Comparison of ENCODE assay signal across 1 cellular context in the genomic region with DNA sequence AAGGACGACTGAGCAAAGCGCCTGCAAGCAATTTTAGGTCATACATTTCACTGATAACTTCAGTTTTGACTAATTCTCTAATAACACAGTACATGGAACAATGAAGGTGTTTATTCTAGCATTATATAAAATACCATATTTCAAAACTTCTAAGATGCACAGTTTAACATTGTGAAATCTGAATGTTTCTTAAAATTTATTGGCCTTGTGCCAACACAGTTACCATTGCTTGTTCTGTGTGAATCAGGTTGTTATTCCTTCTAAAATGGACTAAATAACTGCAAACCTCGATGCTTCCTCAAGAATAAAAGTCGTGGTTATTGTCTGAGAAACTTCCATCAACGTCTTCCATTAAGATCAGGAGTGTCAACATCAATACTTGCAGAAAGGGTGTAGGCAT.
TF ChIP-seq lines count a peak whose summit lies in the region.

No MANE protein-coding gene starts in this region.

TF ChIP-seq in K562, 482 proteins besides CTCF, POLR2A, EP300 and RAD21:
- TF ChIP-seq CBX2 (IDR thresholded peaks at IDR 0.05; ENCODE audit: insufficient read depth, low read length, poor library complexity, severe bottlenecking): no peak
- TF ChIP-seq NFATC3 (IDR thresholded peaks at IDR 0.05): no peak
- TF ChIP-seq KLF10 (CRISPR knock-in tag; IDR thresholded peaks at IDR 0.05): no peak
- no peak for TF ChIP-seq CBX8 (IDR thresholded peaks at IDR 0.05; ENCODE audit: borderline replicate concordance, extremely low read depth, low read depth, low read length, poor library complexity, severe bottlenecking)
- TF ChIP-seq, protein P1, sequence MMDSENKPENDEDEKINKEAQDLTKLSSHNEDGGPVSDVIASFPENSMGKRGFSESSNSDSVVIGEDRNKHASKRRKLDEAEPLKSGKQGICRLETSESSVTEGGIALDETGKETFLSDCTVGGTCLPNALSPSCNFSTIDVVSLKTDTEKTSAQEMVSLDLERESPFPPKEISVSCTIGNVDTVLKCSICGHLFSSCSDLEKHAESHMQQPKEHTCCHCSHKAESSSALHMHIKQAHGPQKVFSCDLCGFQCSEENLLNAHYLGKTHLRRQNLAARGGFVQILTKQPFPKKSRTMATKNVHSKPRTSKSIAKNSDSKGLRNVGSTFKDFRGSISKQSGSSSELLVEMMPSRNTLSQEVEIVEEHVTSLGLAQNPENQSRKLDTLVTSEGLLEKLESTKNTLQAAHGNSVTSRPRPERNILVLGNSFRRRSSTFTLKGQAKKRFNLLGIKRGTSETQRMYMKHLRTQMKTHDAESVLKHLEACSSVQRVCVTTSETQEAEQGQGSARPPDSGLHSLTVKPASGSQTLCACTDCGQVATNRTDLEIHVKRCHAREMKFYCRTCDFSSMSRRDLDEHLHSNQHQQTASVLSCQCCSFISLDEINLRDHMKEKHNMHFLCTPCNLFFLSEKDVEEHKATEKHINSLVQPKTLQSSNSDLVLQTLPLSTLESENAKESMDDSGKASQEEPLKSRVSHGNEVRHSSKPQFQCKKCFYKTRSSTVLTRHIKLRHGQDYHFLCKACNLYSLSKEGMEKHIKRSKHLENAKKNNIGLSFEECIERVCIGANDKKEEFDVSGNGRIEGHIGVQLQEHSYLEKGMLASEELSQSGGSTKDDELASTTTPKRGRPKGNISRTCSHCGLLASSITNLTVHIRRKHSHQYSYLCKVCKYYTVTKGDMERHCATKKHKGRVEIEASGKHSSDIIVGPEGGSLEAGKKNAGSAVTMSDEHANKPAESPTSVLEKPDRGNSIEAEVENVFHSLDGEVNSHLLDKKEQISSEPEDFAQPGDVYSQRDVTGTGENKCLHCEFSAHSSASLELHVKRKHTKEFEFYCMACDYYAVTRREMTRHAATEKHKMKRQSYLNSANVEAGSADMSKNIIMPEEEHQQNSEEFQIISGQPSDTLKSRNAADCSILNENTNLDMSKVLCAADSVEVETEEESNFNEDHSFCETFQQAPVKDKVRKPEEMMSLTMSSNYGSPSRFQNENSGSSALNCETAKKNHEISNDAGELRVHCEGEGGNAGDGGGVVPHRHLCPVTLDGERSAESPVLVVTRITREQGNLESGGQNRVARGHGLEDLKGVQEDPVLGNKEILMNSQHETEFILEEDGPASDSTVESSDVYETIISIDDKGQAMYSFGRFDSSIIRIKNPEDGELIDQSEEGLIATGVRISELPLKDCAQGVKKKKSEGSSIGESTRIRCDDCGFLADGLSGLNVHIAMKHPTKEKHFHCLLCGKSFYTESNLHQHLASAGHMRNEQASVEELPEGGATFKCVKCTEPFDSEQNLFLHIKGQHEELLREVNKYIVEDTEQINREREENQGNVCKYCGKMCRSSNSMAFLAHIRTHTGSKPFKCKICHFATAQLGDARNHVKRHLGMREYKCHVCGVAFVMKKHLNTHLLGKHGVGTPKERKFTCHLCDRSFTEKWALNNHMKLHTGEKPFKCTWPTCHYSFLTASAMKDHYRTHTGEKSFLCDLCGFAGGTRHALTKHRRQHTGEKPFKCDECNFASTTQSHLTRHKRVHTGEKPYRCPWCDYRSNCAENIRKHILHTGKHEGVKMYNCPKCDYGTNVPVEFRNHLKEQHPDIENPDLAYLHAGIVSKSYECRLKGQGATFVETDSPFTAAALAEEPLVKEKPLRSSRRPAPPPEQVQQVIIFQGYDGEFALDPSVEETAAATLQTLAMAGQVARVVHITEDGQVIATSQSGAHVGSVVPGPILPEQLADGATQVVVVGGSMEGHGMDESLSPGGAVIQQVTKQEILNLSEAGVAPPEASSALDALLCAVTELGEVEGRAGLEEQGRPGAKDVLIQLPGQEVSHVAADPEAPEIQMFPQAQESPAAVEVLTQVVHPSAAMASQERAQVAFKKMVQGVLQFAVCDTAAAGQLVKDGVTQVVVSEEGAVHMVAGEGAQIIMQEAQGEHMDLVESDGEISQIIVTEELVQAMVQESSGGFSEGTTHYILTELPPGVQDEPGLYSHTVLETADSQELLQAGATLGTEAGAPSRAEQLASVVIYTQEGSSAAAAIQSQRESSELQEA (IDR thresholded peaks at IDR 0.05; ENCODE audit: low read depth): no peak
- TF ChIP-seq SMAD1 (IDR thresholded peaks at IDR 0.05; ENCODE audit: low read depth, low read length, partially characterized antibody): peak; percentile 29
- TF ChIP-seq NFIX (CRISPR knock-in tag; IDR thresholded peaks at IDR 0.05; ENCODE audit: low read depth): peak; percentile 90
- TF ChIP-seq ZNF224 (CRISPR knock-in tag; IDR thresholded peaks at IDR 0.05): no peak
- peak; percentile 98 for TF ChIP-seq NFIC (IDR thresholded peaks at IDR 0.05)
- no peak for TF ChIP-seq ZNF75A (CRISPR knock-in tag; IDR thresholded peaks at IDR 0.05)
- TF ChIP-seq TRIM24 (IDR thresholded peaks at IDR 0.05): no peak
- TF ChIP-seq SRSF3 (IDR thresholded peaks at IDR 0.05; ENCODE audit: insufficient read depth, low read length): no peak
- TF ChIP-seq NEUROD1 (IDR thresholded peaks at IDR 0.05; ENCODE audit: borderline replicate concordance, low read depth, low read length, partially characterized antibody): no peak
- no peak for TF ChIP-seq ASH1L (IDR thresholded peaks at IDR 0.05; ENCODE audit: borderline replicate concordance, low read depth, partially characterized antibody)
- TF ChIP-seq, protein P2, sequence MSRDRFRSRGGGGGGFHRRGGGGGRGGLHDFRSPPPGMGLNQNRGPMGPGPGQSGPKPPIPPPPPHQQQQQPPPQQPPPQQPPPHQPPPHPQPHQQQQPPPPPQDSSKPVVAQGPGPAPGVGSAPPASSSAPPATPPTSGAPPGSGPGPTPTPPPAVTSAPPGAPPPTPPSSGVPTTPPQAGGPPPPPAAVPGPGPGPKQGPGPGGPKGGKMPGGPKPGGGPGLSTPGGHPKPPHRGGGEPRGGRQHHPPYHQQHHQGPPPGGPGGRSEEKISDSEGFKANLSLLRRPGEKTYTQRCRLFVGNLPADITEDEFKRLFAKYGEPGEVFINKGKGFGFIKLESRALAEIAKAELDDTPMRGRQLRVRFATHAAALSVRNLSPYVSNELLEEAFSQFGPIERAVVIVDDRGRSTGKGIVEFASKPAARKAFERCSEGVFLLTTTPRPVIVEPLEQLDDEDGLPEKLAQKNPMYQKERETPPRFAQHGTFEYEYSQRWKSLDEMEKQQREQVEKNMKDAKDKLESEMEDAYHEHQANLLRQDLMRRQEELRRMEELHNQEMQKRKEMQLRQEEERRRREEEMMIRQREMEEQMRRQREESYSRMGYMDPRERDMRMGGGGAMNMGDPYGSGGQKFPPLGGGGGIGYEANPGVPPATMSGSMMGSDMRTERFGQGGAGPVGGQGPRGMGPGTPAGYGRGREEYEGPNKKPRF (IDR thresholded peaks at IDR 0.05; ENCODE audit: low read depth, low read length): no peak
